In genomic region chr4:76697129-76697803, GRCh38 we compare ENCODE assay signal across 10 cellular contexts.
A peak's percentile ranks its signal among the peaks of the same experiment; 100 is the strongest.
DNase-seq lines count a peak whose midpoint lies in the region; ATAC-seq and TF ChIP-seq lines count a peak whose summit lies in the region.
"Had no signal": no experiment of that assay in that cellular context is flagged by ENCODE, and none has a peak within 500 bp of the region (broad histone marks: within the 10 kb centered on the region; RNA-seq: fewer than 3 reads in every experiment).

No MANE protein-coding gene starts in this region.

- H4K20me1 ChIP-seq in Loucy (ENCODE audit: insufficient read depth, low read length, poor library complexity, severe bottlenecking) = no peaks in the 10 kb centered on the region

- H3K9ac ChIP-seq in Loucy (ENCODE audit: low read depth, low read length, poor library complexity, severe bottlenecking) = peak overlapping the region; percentile 58

- TF ChIP-seq CTCF in Loucy (conservative IDR thresholded peaks at IDR 0.05; ENCODE audit: low read length) (no peak), omental fat pad (IDR thresholded peaks at IDR 0.05) (no peak)

- TF ChIP-seq POLR2A in GM15510 (IDR thresholded peaks at IDR 0.05; ENCODE audit: borderline replicate concordance, extremely low read depth, insufficient read length) = peak; percentile 20

- no peaks in the 10 kb centered on the region for H3F3A ChIP-seq in Loucy (ENCODE audit: low read depth)

- H3K9me2 ChIP-seq in Loucy (replicated peaks; ENCODE audit: low read depth, low read length) = no peaks in the 10 kb centered on the region

- H3K9me3 ChIP-seq in Loucy (ENCODE audit: insufficient read depth, low read depth, low read length) = no peaks in the 10 kb centered on the region
- H3K9me3 ChIP-seq: suprapubic skin had no signal

- peaks cover 30% of the 10 kb centered on the region for H3K4me1 ChIP-seq in Loucy (ENCODE audit: insufficient read depth, low read length, poor library complexity, severe bottlenecking)
- H3K4me1 ChIP-seq: suprapubic skin had no signal

- H3K27me3 ChIP-seq in Loucy (ENCODE audit: insufficient read depth, low read length, poor library complexity, severe bottlenecking) = no peaks in the 10 kb centered on the region

- no peaks in the 10 kb centered on the region for H3K79me2 ChIP-seq in Loucy (ENCODE audit: insufficient read depth, low read length)

- no peaks in the 10 kb centered on the region for H3K36me3 ChIP-seq in Loucy (ENCODE audit: insufficient read depth, low read length)
- H3K36me3 ChIP-seq: suprapubic skin had no signal

- H3K4me3 ChIP-seq in Loucy (ENCODE audit: low read length, poor library complexity, severe bottlenecking) = peak overlapping the region; percentile 48
- H3K4me3 ChIP-seq: suprapubic skin had no signal

- ATAC-seq in GM19438 (IDR thresholded peaks at IDR 0.05; ENCODE audit: low read depth, unreplicated experiment) = peak; percentile 76
- peak; percentile 87 for ATAC-seq in HG02884 (IDR thresholded peaks at IDR 0.05; ENCODE audit: unreplicated experiment)
- no peak for ATAC-seq in omental fat pad (ENCODE audit: low FRiP score)

- DNase-seq in UCSD-AML1 (lab: John Stamatoyannopoulos, UW; ENCODE audit: unreplicated experiment) (no peak), NCI-H187 (lab: John Stamatoyannopoulos, UW) (no peak), omental fat pad (ENCODE audit: low spot score) (no peak), COR-L47 (lab: John Stamatoyannopoulos, UW) (no peak)
- DNase-seq: MV-4-11 had no signal

- peak overlapping the region; percentile 4 for H2AFZ ChIP-seq in Loucy (ENCODE audit: low read length)

- H3K4me2 ChIP-seq in Loucy (ENCODE audit: low read depth, low read length, poor library complexity, severe bottlenecking) = peak overlapping the region; percentile 71
